Comparison of ENCODE assay signal across 8 cellular contexts in genomic region chr14:41606249-41607118, GRCh38. TPM values are rescaled to one million over a fixed set of nuclear protein-coding genes. Genes with fewer than 3 reads are reported as not detected.
A peak's percentile ranks its signal among the peaks of the same experiment; 100 is the strongest.
DNase-seq lines count a peak whose midpoint lies in the region; ATAC-seq and TF ChIP-seq lines count a peak whose summit lies in the region.

Gene LRFN5, plus strand, starts transcription at chr14:41606876.

- H3K36me3 ChIP-seq in right lobe of liver = no peaks in the 10 kb centered on the region

- peaks cover 45% of the 10 kb centered on the region for H3K4me1 Mint-ChIP-seq in activated naive CD4-positive, alpha-beta T cell treated with anti-CD3 and anti-CD28 coated beads for 36 hours (ENCODE audit: low read depth)

- DNase-seq in activated naive CD4-positive, alpha-beta T cell treated with anti-CD3 and anti-CD28 coated beads for 36 hours = peak; percentile 30
- DNase-seq in activated naive CD4-positive, alpha-beta T cell treated with Interleukin-2 at 50 U/mL for 16 hours = no peak
- peak; percentile 71 for DNase-seq in NCI-H524 treated with DMSO at 0.1 percent for 48 hours (lab: John Stamatoyannopoulos, UW)
- DNase-seq in coronary artery (ENCODE audit: low spot score) = no peak
- DNase-seq in right lobe of liver = peak in 1 of 3 donors; percentile 52
- DNase-seq in UCSD-AML1 (lab: John Stamatoyannopoulos, UW; ENCODE audit: unreplicated experiment) = no peak

- H3K36me3 Mint-ChIP-seq in activated naive CD4-positive, alpha-beta T cell treated with anti-CD3 and anti-CD28 coated beads for 36 hours (ENCODE audit: low read depth) = no peaks in the 10 kb centered on the region

- H3K27me3 ChIP-seq in right lobe of liver = peaks cover 0 to 20% of the 10 kb centered on the region in 2 donors

- peak within 1 kb of the TSS; percentile 61 for H3K4me3 Mint-ChIP-seq in activated naive CD4-positive, alpha-beta T cell treated with anti-CD3 and anti-CD28 coated beads for 36 hours

- CTCF ChIA-PET in activated naive CD4-positive, alpha-beta T cell treated with anti-CD3 and anti-CD28 coated beads for 36 hours (lab: Charles Lee) = interaction anchor here (0.5 kb wide), 1 partner anchor 726 kb away, joined by 4 read pairs; no protein-coding TSS in a partner anchor

- H3K27ac Mint-ChIP-seq in activated naive CD4-positive, alpha-beta T cell treated with anti-CD3 and anti-CD28 coated beads for 36 hours = no peak within 1 kb of the TSS

- H3K4me1 ChIP-seq in right lobe of liver = peaks cover 0 to 26% (median 4%) of the 10 kb centered on the region in 4 donors

- no peaks in the 10 kb centered on the region for H3K9me3 ChIP-seq in right lobe of liver

- no peak for TF ChIP-seq CTCF in coronary artery (IDR thresholded peaks at IDR 0.05)
- TF ChIP-seq CTCF in right lobe of liver (IDR thresholded peaks at IDR 0.05) = no peak

- 3% methylated on average over 23 of the region's 75 CpGs for WGBS in right lobe of liver (ENCODE audit: insufficient coverage, low coverage, low lambda C conversion rate, missing lambda C conversion rate)

- H3K4me3 ChIP-seq in coronary artery = peak within 1 kb of the TSS; percentile 77
- H3K4me3 ChIP-seq in right lobe of liver = peak within 1 kb of the TSS; percentile 23 to 42 (median 35)

- TF ChIP-seq POLR2A in right lobe of liver (IDR thresholded peaks at IDR 0.05) = no peak

- H3K27ac ChIP-seq in coronary artery (peak within 1 kb of the TSS; percentile 2 to 69), right lobe of liver (no peak within 1 kb of the TSS), temporal lobe (ENCODE audit: low read depth, low read length) (peak within 1 kb of the TSS; percentile 71)

- intact Hi-C loops in activated naive CD4-positive, alpha-beta T cell treated with anti-CD3 and anti-CD28 coated beads for 36 hours (cut with micrococcal nuclease) = loop anchor here (5.0 kb wide), 1 partner anchor 181 kb away; no protein-coding TSS in a partner anchor
- intact Hi-C loops in right lobe of liver (cut with DNase I) = no loop called here

- H3K9me3 Mint-ChIP-seq in activated naive CD4-positive, alpha-beta T cell treated with anti-CD3 and anti-CD28 coated beads for 36 hours = no peaks in the 10 kb centered on the region

- peak; percentile 76 to 88 (median 82) for ATAC-seq in right lobe of liver
- no peak for ATAC-seq in GM19324 (IDR thresholded peaks at IDR 0.05; ENCODE audit: low FRiP score, unreplicated experiment)

- H3K27me3 Mint-ChIP-seq in activated naive CD4-positive, alpha-beta T cell treated with anti-CD3 and anti-CD28 coated beads for 36 hours (ENCODE audit: low read depth) = peaks cover 76% of the 10 kb centered on the region

RNA-seq across cellular contexts. Expression of gene LRFN5, which starts in this region (rescaled TPM):
- not detected for total RNA-seq in activated naive CD4-positive, alpha-beta T cell treated with anti-CD3 and anti-CD28 coated beads for 36 hours
- total RNA-seq in right lobe of liver = not detected
- 56.8 TPM for total RNA-seq in temporal lobe

Comparison
In these comparisons a context has a peak if more than half of its experiments do, and no peak if none do; other contexts are left out.
1. RNA of gene LRFN5 (total RNA-seq): 56.8 TPM in temporal lobe (single experiment); not detected in activated naive CD4-positive, alpha-beta T cell treated with anti-CD3 and anti-CD28 coated beads for 36 hours and not detected in right lobe of liver; every median in the first group is over 10 times any median in the second.
2. Peak in DNase-seq in activated naive CD4-positive, alpha-beta T cell treated with anti-CD3 and anti-CD28 coated beads for 36 hours; RNA of the gene not detected or under 1 TPM.
3. Peak in ATAC-seq and H3K4me3 ChIP-seq in right lobe of liver; RNA of the gene not detected or under 1 TPM.
4. H3K27ac ChIP-seq: peak in coronary artery (2 of 2) and temporal lobe (single experiment); none in right lobe of liver (0 of 3).